ENCODE assay signal across 8 cellular contexts in the genomic region with DNA sequence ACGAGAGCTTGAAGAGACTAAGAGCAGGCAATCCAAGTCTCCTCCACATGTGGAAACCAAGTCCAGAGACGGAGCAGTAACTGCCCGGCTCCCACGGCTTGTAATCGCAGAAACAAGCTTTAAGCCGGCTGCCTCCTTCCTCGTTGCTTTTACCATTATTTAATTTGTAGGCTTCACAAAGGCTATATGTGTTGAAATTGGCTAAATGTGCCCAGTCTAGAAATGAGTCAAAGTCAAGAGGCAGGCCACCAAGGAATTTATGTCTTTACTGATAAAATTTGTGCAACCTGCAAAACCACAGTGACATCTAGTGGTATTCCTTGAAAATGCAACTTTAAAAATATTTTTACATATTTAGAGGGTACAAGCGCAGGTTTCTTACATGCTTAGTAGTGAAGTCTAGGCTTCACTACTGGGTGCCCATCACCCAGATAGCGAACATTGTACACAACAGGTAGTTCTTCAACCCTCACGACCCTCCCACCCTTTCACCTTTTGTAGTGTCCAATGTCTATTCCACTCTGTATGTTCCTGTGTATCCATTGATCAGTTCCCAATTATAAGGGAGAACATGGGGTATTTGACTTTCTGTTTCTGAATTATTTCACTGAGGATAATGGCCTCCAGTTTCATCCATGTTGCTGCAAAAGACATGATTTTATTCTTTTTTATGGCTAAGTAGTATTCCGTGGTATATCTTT. TPM values are rescaled to one million over a fixed set of nuclear protein-coding genes. Genes with fewer than 3 reads are reported as not detected.
DNase-seq lines count a peak whose midpoint lies in the region; ATAC-seq and TF ChIP-seq lines count a peak whose summit lies in the region.

No MANE protein-coding gene starts in this region.

- H3K4me1 ChIP-seq in foreskin keratinocyte (no peaks in the 10 kb centered on the region), parathyroid adenoma (no peaks in the 10 kb centered on the region)

- no peak overlapping the region for H3K27ac Mint-ChIP-seq in CD14-positive monocyte
- no peak overlapping the region for H3K27ac Mint-ChIP-seq in T-cell

- H3K4me1 Mint-ChIP-seq in CD14-positive monocyte: no peaks in the 10 kb centered on the region
- no peaks in the 10 kb centered on the region for H3K4me1 Mint-ChIP-seq in T-cell

- H3K9me3 Mint-ChIP-seq in CD14-positive monocyte (no peaks in the 10 kb centered on the region), T-cell (no peaks in the 10 kb centered on the region)

- H3K4me3 ChIP-seq in MG63 (peak overlapping the region; percentile 14), parathyroid adenoma (ENCODE audit: low read depth, low read length) (no peak overlapping the region)

- H3K27me3 Mint-ChIP-seq in CD14-positive monocyte (ENCODE audit: low read depth in 3 of 3): peaks cover under 1 to 6% (median 3%) of the 10 kb centered on the region in 3 donors
- H3K27me3 Mint-ChIP-seq in T-cell: peaks cover 7 to 13% of the 10 kb centered on the region in 2 donors

- ATAC-seq in GM18907 (IDR thresholded peaks at IDR 0.05; ENCODE audit: unreplicated experiment) (peak; percentile 55), T-cell (replicated peaks in 1 of 4) (peak in 3 of 4 experiments; percentile 30 to 35 (median 32)), foreskin keratinocyte (peak; percentile 42), GM19324 (IDR thresholded peaks at IDR 0.05; ENCODE audit: low FRiP score, unreplicated experiment) (no peak), HG02798 (IDR thresholded peaks at IDR 0.05; ENCODE audit: poor library complexity, unreplicated experiment) (no peak)

- no peaks in the 10 kb centered on the region for H3K79me2 ChIP-seq in parathyroid adenoma

- no peak overlapping the region for H2AFZ ChIP-seq in parathyroid adenoma

- no peaks in the 10 kb centered on the region for H3K9me3 ChIP-seq in MG63
- no peaks in the 10 kb centered on the region for H3K9me3 ChIP-seq in parathyroid adenoma (ENCODE audit: control insufficient read depth, low read length)

- CTCF ChIA-PET in T-cell (lab: Charles Lee): interaction anchor here (0.6 to 2.5 kb wide), 27 partner anchors 10 to 1315 kb away, joined by 3 to 62 read pairs (median 5); no protein-coding TSS in a partner anchor

- H3K4me3 Mint-ChIP-seq in CD14-positive monocyte: no peak overlapping the region
- H3K4me3 Mint-ChIP-seq in T-cell: no peak overlapping the region

- intact Hi-C loops in CD14-positive monocyte (cut with micrococcal nuclease): loop anchor here (5.0 to 10.0 kb wide), 3 partner anchors 958 to 1368 kb away; no protein-coding TSS in a partner anchor

- H3K4me2 ChIP-seq in parathyroid adenoma (ENCODE audit: low read length): no peak overlapping the region

- 0 out of 2 replicates have a peak, but pooled peaks cover 5% of the 10 kb centered on the region for H3K27me3 ChIP-seq in MG63
- H3K27me3 ChIP-seq in foreskin keratinocyte: peaks cover 43% of the 10 kb centered on the region
- H3K27me3 ChIP-seq in parathyroid adenoma (ENCODE audit: control insufficient read depth, insufficient read depth, low read length): no peaks in the 10 kb centered on the region

- TF ChIP-seq CTCF in CD14-positive monocyte (IDR thresholded peaks at IDR 0.05) (peak; percentile 89), foreskin keratinocyte (conservative IDR thresholded peaks at IDR 0.05) (peak; percentile 88), parathyroid adenoma (IDR thresholded peaks at IDR 0.05) (peak; percentile 80)

- DNase-seq in CD14-positive monocyte (ENCODE audit: low spot score) (no peak), MG63 (peak; percentile 60), T-cell (peak in 1 of 34 experiments; percentile 10), foreskin keratinocyte (peak; percentile 15 to 38)

- H3K9ac ChIP-seq in parathyroid adenoma: no peak overlapping the region

- H3K36me3 Mint-ChIP-seq in CD14-positive monocyte (no peaks in the 10 kb centered on the region), T-cell (no peaks in the 10 kb centered on the region)

- H3K27ac ChIP-seq in foreskin keratinocyte (no peak overlapping the region), parathyroid adenoma (no peak overlapping the region)

- no peaks in the 10 kb centered on the region for H3K36me3 ChIP-seq in MG63
- no peaks in the 10 kb centered on the region for H3K36me3 ChIP-seq in parathyroid adenoma (ENCODE audit: control insufficient read depth, insufficient read depth, low read length)

- POLR2A ChIA-PET in T-cell (lab: Charles Lee): interaction anchor here in 1 of 2 donors (0.5 kb wide), 1 partner anchor 563 kb away, joined by 3 read pairs; no protein-coding TSS in a partner anchor

RNA-seq across cellular contexts. Expression of gene EBF1, which starts 33.5 kb away (rescaled TPM):
- polyA plus RNA-seq in CD14-positive monocyte (not detected), foreskin keratinocyte (not detected in 2 replicates)
- 1.7 and 5.1 TPM in 2 replicates for total RNA-seq in MG63 (2014; rRNA removed; shearing (Covaris generic); ENCODE audit: low replicate concordance)
- total RNA-seq in T-cell (1 to 10 TPM in 3 of 5 donors, under 1 TPM in 2; 0.38 to 4.2 (median 1.4) TPM), foreskin keratinocyte (not detected in 2 replicates)

Comparison
In these comparisons a context has a peak if more than half of its experiments do, and no peak if none do; other contexts are left out.
1. ATAC-seq: peak in GM18907 (single experiment), T-cell (3 of 4) and foreskin keratinocyte (single experiment); none in GM19324 (single experiment) and HG02798 (single experiment).
2. Peak in every context shown above with its lines, with median percentiles within 50 percentile points of each other: CTCF ChIP-seq.